21 cellular contexts compared by ENCODE assay signal in the genomic region with DNA sequence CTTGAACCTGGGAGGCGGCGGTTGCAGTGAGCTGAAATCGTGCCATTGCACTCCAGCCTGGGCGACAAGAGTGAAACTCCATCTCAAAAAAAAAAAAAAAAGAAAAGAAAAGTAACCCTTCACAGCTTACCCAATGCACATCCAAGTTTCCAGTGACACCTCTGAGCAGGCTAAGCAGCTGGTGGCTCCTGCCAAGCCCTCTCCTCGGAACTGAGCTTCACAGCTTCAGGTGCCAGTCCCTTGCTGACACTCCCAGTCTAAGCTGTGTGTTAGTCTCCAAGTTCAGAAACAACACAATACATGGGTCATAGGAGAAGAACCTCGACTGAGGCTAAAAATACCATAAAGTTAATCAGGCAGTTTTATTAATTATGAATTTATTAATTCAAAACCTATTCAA. TPM values are rescaled to one million over a fixed set of nuclear protein-coding genes. Genes with fewer than 3 reads are reported as not detected.
DNase-seq lines count a peak whose midpoint lies in the region; ATAC-seq and TF ChIP-seq lines count a peak whose summit lies in the region.
"Had no signal": no experiment of that assay in that cellular context is flagged by ENCODE, and none has a peak within 500 bp of the region (broad histone marks: within the 10 kb centered on the region; RNA-seq: fewer than 3 reads in every experiment).

No MANE protein-coding gene starts in this region.

- TF ChIP-seq CTCF in WTC11 (IDR thresholded peaks at IDR 0.05), result no peak
- TF ChIP-seq CTCF in esophagus muscularis mucosa (IDR thresholded peaks at IDR 0.05), result no peak
- TF ChIP-seq CTCF in prostate gland (IDR thresholded peaks at IDR 0.05), result no peak
- no peak for TF ChIP-seq CTCF in upper lobe of left lung (IDR thresholded peaks at IDR 0.05)

- peaks cover 95% of the 10 kb centered on the region for H3K4me1 Mint-ChIP-seq in WTC11
- H3K4me1 Mint-ChIP-seq: CD4-positive, alpha-beta memory T cell had no signal

- peak overlapping the region; percentile 94 to 100 (median 98) for H3K27ac ChIP-seq in esophagus muscularis mucosa (replicated peaks in 1 of 4)
- H3K27ac ChIP-seq in prostate gland, result peak overlapping the region; percentile 98
- H3K27ac ChIP-seq in upper lobe of left lung, result peak overlapping the region in 3 of 4 donors; percentile 60 to 92 (median 69)
- H3K27ac ChIP-seq: SK-N-MC, VCaP had no signal

- no peaks in the 10 kb centered on the region for H3K27me3 Mint-ChIP-seq in WTC11 (ENCODE audit: low read depth)

- no peak overlapping the region for H3K4me3 ChIP-seq in esophagus muscularis mucosa
- no peak overlapping the region for H3K4me3 ChIP-seq in prostate gland
- H3K4me3 ChIP-seq in upper lobe of left lung, result no peak overlapping the region
- H3K4me3 ChIP-seq: Peyer's patch, SK-N-MC had no signal

- peak overlapping the region; percentile 87 for H3K27ac Mint-ChIP-seq in WTC11
- H3K27ac Mint-ChIP-seq: activated CD4-positive, alpha-beta T cell treated with anti-CD3 and anti-CD28 coated beads, Interleukin-2, amount 10 ng/mL, durations not matched to agents 7 days and 5 days; activated naive CD8-positive, alpha-beta T cell treated with anti-CD3 and anti-CD28 coated beads, Interleukin-2, amount 10 ng/mL, durations not matched to agents 7 days and 5 days; CD4-positive, alpha-beta memory T cell; T-helper 17 cell had no signal

- intact Hi-C loops in esophagus muscularis mucosa (cut with DNase I), result no loop called here
- intact Hi-C loops in prostate gland (cut with DNase I), result no loop called here

- no peak overlapping the region for H3K4me3 Mint-ChIP-seq in WTC11
- H3K4me3 Mint-ChIP-seq: activated CD4-positive, alpha-beta T cell treated with anti-CD3 and anti-CD28 coated beads, Interleukin-2, amount 10 ng/mL, durations not matched to agents 7 days and 5 days; activated naive CD8-positive, alpha-beta T cell treated with anti-CD3 and anti-CD28 coated beads, Interleukin-2, amount 10 ng/mL, durations not matched to agents 7 days and 5 days; CD4-positive, alpha-beta memory T cell; IgD-negative memory B cell; T-helper 17 cell had no signal

- CTCF ChIA-PET in WTC11 (lab: Charles Lee), result interaction anchor here (1.5 to 16.4 kb wide), 3 partner anchors 13 to 76 kb away, joined by 5 to 431 read pairs (median 19); no protein-coding TSS in a partner anchor

- TF ChIP-seq POLR2A in esophagus muscularis mucosa (IDR thresholded peaks at IDR 0.05; ENCODE audit: low read depth), result no peak
- no peak for TF ChIP-seq POLR2A in prostate gland (IDR thresholded peaks at IDR 0.05)
- no peak for TF ChIP-seq POLR2A in upper lobe of left lung (IDR thresholded peaks at IDR 0.05)

- no peak for DNase-seq in WTC11 (ENCODE audit: low spot score)
- DNase-seq in esophagus muscularis mucosa (ENCODE audit: extremely low spot score), result no peak
- no peak for DNase-seq in prostate gland (ENCODE audit: low spot score)
- DNase-seq in upper lobe of left lung, result peak in 1 of 2 donors; percentile 61
- DNase-seq in GM19238 (ENCODE audit: insufficient read length, low spot score), result no peak
- no peak for DNase-seq in activated CD8-positive, alpha-beta memory T cell treated with anti-CD3 and anti-CD28 coated beads for 24 hours
- DNase-seq: activated CD4-positive, alpha-beta T cell treated with anti-CD3 and anti-CD28 coated beads, Interleukin-2, amount 10 ng/mL, durations not matched to agents 7 days and 5 days; activated CD8-positive, alpha-beta memory T cell treated with anti-CD3 and anti-CD28 coated beads, Interleukin-2, amount 50 U/mL, for 48 hours; activated naive CD8-positive, alpha-beta T cell treated with anti-CD3 and anti-CD28 coated beads, Interleukin-2, amount 10 ng/mL, durations not matched to agents 7 days and 5 days; CD4-positive, alpha-beta memory T cell; HCEC 1CT; NCI-H146; NCI-H524; stimulated activated CD4-positive, alpha-beta T cell treated with anti-CD3 and anti-CD28 coated beads, Interleukin-4, amount 100 ng/mL, for 1 hour; stimulated activated naive CD4-positive, alpha-beta T cell; T-helper 17 cell had no signal

- WGBS in esophagus muscularis mucosa, result 55% methylated on average over 6 of the region's 6 CpGs
- WGBS in prostate gland, result 41% methylated on average over 6 of the region's 6 CpGs
- 68 to 72% methylated on average over 6 of the region's 6 CpGs for WGBS in upper lobe of left lung, 2 donors

- H3K27me3 ChIP-seq in esophagus muscularis mucosa, result no peaks in the 10 kb centered on the region
- no peaks in the 10 kb centered on the region for H3K27me3 ChIP-seq in prostate gland (replicated peaks; ENCODE audit: insufficient read depth)
- H3K27me3 ChIP-seq in upper lobe of left lung, result no peaks in the 10 kb centered on the region
- H3K27me3 ChIP-seq: Peyer's patch had no signal

- H3K9me3 Mint-ChIP-seq in WTC11, result no peaks in the 10 kb centered on the region
- H3K9me3 Mint-ChIP-seq: activated CD4-positive, alpha-beta T cell treated with anti-CD3 and anti-CD28 coated beads, Interleukin-2, amount 10 ng/mL, durations not matched to agents 7 days and 5 days; activated naive CD8-positive, alpha-beta T cell treated with anti-CD3 and anti-CD28 coated beads, Interleukin-2, amount 10 ng/mL, durations not matched to agents 7 days and 5 days; CD4-positive, alpha-beta memory T cell; IgD-negative memory B cell had no signal

- H3K9me3 ChIP-seq in esophagus muscularis mucosa (no peaks in the 10 kb centered on the region), prostate gland (no peaks in the 10 kb centered on the region), upper lobe of left lung (no peaks in the 10 kb centered on the region)
- H3K9me3 ChIP-seq: Peyer's patch had no signal

- POLR2A ChIA-PET in WTC11 (lab: Charles Lee), result interaction anchor here (0.6 kb wide), 1 partner anchor 127 kb away, joined by 4 read pairs; no protein-coding TSS in a partner anchor

- TF ChIP-seq EP300 in esophagus muscularis mucosa (IDR thresholded peaks at IDR 0.05), result no peak
- TF ChIP-seq EP300 in upper lobe of left lung (IDR thresholded peaks at IDR 0.05), result no peak

- peaks cover 88 to 100% (median 99%) of the 10 kb centered on the region in 4 donors for H3K4me1 ChIP-seq in esophagus muscularis mucosa
- H3K4me1 ChIP-seq in prostate gland (replicated peaks), result peaks cover 46% of the 10 kb centered on the region
- peaks cover 27 to 84% (median 72%) of the 10 kb centered on the region in 4 donors for H3K4me1 ChIP-seq in upper lobe of left lung

- H3K36me3 Mint-ChIP-seq in WTC11, result peaks cover 46% of the 10 kb centered on the region
- H3K36me3 Mint-ChIP-seq: activated naive CD8-positive, alpha-beta T cell treated with anti-CD3 and anti-CD28 coated beads, Interleukin-2, amount 10 ng/mL, durations not matched to agents 7 days and 5 days; CD4-positive, alpha-beta memory T cell; IgD-negative memory B cell had no signal

- peaks cover 0 to 23% (median 11%) of the 10 kb centered on the region in 4 donors for H3K36me3 ChIP-seq in esophagus muscularis mucosa
- no peaks in the 10 kb centered on the region for H3K36me3 ChIP-seq in prostate gland
- peaks cover 3 to 18% (median 10%) of the 10 kb centered on the region in 4 donors for H3K36me3 ChIP-seq in upper lobe of left lung

- no peak for ATAC-seq in WTC11
- peak in 1 of 2 donors; percentile 39 for ATAC-seq in upper lobe of left lung (ENCODE audit: low FRiP score in 2 of 2)
- no peak for ATAC-seq in HG03520 (IDR thresholded peaks at IDR 0.05; ENCODE audit: unreplicated experiment)
- ATAC-seq: T-helper 17 cell had no signal

TF ChIP-seq in WTC11, 78 proteins besides CTCF, POLR2A, EP300 and RAD21 (continues in another document):
- TF ChIP-seq, protein P1, sequence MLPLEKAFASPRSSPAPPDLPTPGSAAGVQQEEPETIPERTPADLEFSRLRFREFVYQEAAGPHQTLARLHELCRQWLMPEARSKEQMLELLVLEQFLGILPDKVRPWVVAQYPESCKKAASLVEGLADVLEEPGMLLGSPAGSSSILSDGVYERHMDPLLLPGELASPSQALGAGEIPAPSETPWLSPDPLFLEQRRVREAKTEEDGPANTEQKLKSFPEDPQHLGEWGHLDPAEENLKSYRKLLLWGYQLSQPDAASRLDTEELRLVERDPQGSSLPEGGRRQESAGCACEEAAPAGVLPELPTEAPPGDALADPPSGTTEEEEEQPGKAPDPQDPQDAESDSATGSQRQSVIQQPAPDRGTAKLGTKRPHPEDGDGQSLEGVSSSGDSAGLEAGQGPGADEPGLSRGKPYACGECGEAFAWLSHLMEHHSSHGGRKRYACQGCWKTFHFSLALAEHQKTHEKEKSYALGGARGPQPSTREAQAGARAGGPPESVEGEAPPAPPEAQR (CRISPR knock-in tag; IDR thresholded peaks at IDR 0.05), result no peak
- TF ChIP-seq RORB (CRISPR knock-in tag; IDR thresholded peaks at IDR 0.05), result no peak
- no peak for TF ChIP-seq SMAD4 (CRISPR knock-in tag; IDR thresholded peaks at IDR 0.05)
- TF ChIP-seq, protein P2, sequence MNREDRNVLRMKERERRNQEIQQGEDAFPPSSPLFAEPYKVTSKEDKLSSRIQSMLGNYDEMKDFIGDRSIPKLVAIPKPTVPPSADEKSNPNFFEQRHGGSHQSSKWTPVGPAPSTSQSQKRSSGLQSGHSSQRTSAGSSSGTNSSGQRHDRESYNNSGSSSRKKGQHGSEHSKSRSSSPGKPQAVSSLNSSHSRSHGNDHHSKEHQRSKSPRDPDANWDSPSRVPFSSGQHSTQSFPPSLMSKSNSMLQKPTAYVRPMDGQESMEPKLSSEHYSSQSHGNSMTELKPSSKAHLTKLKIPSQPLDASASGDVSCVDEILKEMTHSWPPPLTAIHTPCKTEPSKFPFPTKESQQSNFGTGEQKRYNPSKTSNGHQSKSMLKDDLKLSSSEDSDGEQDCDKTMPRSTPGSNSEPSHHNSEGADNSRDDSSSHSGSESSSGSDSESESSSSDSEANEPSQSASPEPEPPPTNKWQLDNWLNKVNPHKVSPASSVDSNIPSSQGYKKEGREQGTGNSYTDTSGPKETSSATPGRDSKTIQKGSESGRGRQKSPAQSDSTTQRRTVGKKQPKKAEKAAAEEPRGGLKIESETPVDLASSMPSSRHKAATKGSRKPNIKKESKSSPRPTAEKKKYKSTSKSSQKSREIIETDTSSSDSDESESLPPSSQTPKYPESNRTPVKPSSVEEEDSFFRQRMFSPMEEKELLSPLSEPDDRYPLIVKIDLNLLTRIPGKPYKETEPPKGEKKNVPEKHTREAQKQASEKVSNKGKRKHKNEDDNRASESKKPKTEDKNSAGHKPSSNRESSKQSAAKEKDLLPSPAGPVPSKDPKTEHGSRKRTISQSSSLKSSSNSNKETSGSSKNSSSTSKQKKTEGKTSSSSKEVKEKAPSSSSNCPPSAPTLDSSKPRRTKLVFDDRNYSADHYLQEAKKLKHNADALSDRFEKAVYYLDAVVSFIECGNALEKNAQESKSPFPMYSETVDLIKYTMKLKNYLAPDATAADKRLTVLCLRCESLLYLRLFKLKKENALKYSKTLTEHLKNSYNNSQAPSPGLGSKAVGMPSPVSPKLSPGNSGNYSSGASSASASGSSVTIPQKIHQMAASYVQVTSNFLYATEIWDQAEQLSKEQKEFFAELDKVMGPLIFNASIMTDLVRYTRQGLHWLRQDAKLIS (CRISPR knock-in tag; IDR thresholded peaks at IDR 0.05; ENCODE audit: borderline replicate concordance), result no peak

RNA-seq across cellular contexts. Expression of a gene that starts 7.9 kb away (rescaled TPM):
- 241 to 260 TPM (median 251 TPM) in 3 replicates for total RNA-seq in WTC11 (2021)
- total RNA-seq in esophagus muscularis mucosa, result 100 to 1,000 TPM; 349 to 416 (median 399) TPM
- total RNA-seq in prostate gland, result 100 to 1,000 TPM; 198 to 845 TPM
- total RNA-seq in upper lobe of left lung, result 100 to 1,000 TPM in 5 of 6 donors, 10 to 100 TPM in 1; 96.4 to 716 (median 484) TPM
